Comparison of ENCODE assay signal across 1 cellular context in the genomic region with DNA sequence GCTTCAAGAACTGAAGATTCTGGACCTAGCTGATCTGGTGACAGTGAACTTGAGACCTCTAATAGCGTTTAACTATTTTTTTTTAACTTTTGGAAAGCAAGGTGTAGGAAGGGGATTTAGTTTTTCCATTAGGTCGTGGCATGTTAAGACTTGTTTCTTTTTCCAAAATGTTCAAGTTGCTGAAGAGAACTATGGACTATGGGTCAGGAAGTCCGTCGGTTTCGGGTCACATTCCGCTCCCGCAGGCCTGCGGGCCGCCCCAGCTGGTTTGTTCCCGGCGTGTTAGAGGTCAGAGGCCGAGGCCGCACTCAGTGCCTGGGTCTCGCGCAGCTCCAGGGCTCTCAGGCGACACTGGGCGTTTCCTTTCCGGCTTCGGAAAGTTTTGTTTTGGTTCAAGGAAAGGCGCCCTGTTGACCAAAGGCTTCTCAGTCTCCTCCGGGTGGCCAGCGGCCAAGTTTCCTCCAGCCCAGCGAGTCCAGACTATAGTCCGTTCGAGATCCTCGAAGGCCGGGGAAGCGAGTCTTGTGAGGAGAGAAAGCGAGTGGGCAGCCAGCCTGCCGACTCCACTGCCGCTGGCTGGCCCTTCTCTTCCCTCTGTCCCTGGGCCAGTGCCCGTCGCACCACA.
TF ChIP-seq lines count a peak whose summit lies in the region.

No MANE protein-coding gene starts in this region.

TF ChIP-seq in HepG2, 621 proteins besides CTCF, POLR2A, EP300 and RAD21 (continued from another document and continues in another):
- TF ChIP-seq REST (IDR thresholded peaks at IDR 0.05; ENCODE audit: borderline replicate concordance in 1 of 2, low read depth in 1 of 2, low read length in 2 of 2) = no peak
- TF ChIP-seq ZNF878 (CRISPR knock-in tag; IDR thresholded peaks at IDR 0.05) = 0 out of 2 replicates have a peak, but pooled peaks have one; percentile 34
- TF ChIP-seq BRD4 (CRISPR knock-in tag; IDR thresholded peaks at IDR 0.05) = peak; percentile 74; the same call in 1 of the 2 replicates
- TF ChIP-seq, protein P1, sequence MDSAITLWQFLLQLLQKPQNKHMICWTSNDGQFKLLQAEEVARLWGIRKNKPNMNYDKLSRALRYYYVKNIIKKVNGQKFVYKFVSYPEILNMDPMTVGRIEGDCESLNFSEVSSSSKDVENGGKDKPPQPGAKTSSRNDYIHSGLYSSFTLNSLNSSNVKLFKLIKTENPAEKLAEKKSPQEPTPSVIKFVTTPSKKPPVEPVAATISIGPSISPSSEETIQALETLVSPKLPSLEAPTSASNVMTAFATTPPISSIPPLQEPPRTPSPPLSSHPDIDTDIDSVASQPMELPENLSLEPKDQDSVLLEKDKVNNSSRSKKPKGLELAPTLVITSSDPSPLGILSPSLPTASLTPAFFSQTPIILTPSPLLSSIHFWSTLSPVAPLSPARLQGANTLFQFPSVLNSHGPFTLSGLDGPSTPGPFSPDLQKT (CRISPR knock-in tag; IDR thresholded peaks at IDR 0.05; ENCODE audit: borderline replicate concordance) = no peak
- TF ChIP-seq CBX5 (CRISPR knock-in tag; IDR thresholded peaks at IDR 0.05; ENCODE audit: borderline replicate concordance) = peak; percentile 34; the same call in 1 of the 2 replicates
- TF ChIP-seq PRDM15 (CRISPR knock-in tag; IDR thresholded peaks at IDR 0.05) = no peak
- TF ChIP-seq, protein P2, sequence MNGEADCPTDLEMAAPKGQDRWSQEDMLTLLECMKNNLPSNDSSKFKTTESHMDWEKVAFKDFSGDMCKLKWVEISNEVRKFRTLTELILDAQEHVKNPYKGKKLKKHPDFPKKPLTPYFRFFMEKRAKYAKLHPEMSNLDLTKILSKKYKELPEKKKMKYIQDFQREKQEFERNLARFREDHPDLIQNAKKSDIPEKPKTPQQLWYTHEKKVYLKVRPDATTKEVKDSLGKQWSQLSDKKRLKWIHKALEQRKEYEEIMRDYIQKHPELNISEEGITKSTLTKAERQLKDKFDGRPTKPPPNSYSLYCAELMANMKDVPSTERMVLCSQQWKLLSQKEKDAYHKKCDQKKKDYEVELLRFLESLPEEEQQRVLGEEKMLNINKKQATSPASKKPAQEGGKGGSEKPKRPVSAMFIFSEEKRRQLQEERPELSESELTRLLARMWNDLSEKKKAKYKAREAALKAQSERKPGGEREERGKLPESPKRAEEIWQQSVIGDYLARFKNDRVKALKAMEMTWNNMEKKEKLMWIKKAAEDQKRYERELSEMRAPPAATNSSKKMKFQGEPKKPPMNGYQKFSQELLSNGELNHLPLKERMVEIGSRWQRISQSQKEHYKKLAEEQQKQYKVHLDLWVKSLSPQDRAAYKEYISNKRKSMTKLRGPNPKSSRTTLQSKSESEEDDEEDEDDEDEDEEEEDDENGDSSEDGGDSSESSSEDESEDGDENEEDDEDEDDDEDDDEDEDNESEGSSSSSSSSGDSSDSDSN (CRISPR knock-in tag; IDR thresholded peaks at IDR 0.05) = no peak
- 0 out of 2 replicates have a peak, but pooled peaks have one; percentile 60 for TF ChIP-seq ZNF546 (CRISPR knock-in tag; conservative IDR thresholded peaks at IDR 0.05)
- TF ChIP-seq SIX4 (CRISPR knock-in tag; IDR thresholded peaks at IDR 0.05) = no peak
- TF ChIP-seq MTA3 (CRISPR knock-in tag; IDR thresholded peaks at IDR 0.05) = no peak
- TF ChIP-seq, protein P3, sequence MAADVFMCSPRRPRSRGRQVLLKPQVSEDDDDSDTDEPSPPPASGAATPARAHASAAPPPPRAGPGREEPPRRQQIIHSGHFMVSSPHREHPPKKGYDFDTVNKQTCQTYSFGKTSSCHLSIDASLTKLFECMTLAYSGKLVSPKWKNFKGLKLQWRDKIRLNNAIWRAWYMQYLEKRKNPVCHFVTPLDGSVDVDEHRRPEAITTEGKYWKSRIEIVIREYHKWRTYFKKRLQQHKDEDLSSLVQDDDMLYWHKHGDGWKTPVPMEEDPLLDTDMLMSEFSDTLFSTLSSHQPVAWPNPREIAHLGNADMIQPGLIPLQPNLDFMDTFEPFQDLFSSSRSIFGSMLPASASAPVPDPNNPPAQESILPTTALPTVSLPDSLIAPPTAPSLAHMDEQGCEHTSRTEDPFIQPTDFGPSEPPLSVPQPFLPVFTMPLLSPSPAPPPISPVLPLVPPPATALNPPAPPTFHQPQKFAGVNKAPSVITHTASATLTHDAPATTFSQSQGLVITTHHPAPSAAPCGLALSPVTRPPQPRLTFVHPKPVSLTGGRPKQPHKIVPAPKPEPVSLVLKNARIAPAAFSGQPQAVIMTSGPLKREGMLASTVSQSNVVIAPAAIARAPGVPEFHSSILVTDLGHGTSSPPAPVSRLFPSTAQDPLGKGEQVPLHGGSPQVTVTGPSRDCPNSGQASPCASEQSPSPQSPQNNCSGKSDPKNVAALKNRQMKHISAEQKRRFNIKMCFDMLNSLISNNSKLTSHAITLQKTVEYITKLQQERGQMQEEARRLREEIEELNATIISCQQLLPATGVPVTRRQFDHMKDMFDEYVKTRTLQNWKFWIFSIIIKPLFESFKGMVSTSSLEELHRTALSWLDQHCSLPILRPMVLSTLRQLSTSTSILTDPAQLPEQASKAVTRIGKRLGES (CRISPR knock-in tag; IDR thresholded peaks at IDR 0.05; ENCODE audit: borderline replicate concordance) = no peak
- TF ChIP-seq ZNF24 (IDR thresholded peaks at IDR 0.05) = no peak
- peak; percentile 54; the same call in 1 of the 2 replicates for TF ChIP-seq ZMAT3 (CRISPR knock-in tag; conservative IDR thresholded peaks at IDR 0.05)
- TF ChIP-seq, protein P4, sequence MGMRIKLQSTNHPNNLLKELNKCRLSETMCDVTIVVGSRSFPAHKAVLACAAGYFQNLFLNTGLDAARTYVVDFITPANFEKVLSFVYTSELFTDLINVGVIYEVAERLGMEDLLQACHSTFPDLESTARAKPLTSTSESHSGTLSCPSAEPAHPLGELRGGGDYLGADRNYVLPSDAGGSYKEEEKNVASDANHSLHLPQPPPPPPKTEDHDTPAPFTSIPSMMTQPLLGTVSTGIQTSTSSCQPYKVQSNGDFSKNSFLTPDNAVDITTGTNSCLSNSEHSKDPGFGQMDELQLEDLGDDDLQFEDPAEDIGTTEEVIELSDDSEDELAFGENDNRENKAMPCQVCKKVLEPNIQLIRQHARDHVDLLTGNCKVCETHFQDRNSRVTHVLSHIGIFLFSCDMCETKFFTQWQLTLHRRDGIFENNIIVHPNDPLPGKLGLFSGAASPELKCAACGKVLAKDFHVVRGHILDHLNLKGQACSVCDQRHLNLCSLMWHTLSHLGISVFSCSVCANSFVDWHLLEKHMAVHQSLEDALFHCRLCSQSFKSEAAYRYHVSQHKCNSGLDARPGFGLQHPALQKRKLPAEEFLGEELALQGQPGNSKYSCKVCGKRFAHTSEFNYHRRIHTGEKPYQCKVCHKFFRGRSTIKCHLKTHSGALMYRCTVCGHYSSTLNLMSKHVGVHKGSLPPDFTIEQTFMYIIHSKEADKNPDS (CRISPR knock-in tag; IDR thresholded peaks at IDR 0.05) = no peak; the same call in 1 of the 2 replicates
- TF ChIP-seq RBM22 (optimal IDR thresholded peaks at IDR 0.05; ENCODE audit: low read length) = no peak
- no peak for TF ChIP-seq FOXA1 (IDR thresholded peaks at IDR 0.05)
- TF ChIP-seq FOXA1 (CRISPR knock-in tag; IDR thresholded peaks at IDR 0.05) = 0 out of 2 replicates have a peak, but pooled peaks have one; percentile 21
- TF ChIP-seq SP140L (CRISPR knock-in tag; IDR thresholded peaks at IDR 0.05; ENCODE audit: borderline replicate concordance) = no peak
- TF ChIP-seq EHMT2 (IDR thresholded peaks at IDR 0.05; ENCODE audit: borderline replicate concordance, low read depth, low read length) = no peak
- TF ChIP-seq ZMYM2 (CRISPR knock-in tag; IDR thresholded peaks at IDR 0.05) = 0 out of 2 replicates have a peak, but pooled peaks have one; percentile 49
- TF ChIP-seq ZGPAT (CRISPR knock-in tag; IDR thresholded peaks at IDR 0.05) = no peak
- TF ChIP-seq ZNF563 (CRISPR knock-in tag; IDR thresholded peaks at IDR 0.05) = 0 out of 2 replicates have a peak, but pooled peaks have one; percentile 20
- no peak for TF ChIP-seq KDM4B (CRISPR knock-in tag; IDR thresholded peaks at IDR 0.05)
- TF ChIP-seq SRY (CRISPR knock-in tag; IDR thresholded peaks at IDR 0.05) = no peak
- TF ChIP-seq, protein P5, sequence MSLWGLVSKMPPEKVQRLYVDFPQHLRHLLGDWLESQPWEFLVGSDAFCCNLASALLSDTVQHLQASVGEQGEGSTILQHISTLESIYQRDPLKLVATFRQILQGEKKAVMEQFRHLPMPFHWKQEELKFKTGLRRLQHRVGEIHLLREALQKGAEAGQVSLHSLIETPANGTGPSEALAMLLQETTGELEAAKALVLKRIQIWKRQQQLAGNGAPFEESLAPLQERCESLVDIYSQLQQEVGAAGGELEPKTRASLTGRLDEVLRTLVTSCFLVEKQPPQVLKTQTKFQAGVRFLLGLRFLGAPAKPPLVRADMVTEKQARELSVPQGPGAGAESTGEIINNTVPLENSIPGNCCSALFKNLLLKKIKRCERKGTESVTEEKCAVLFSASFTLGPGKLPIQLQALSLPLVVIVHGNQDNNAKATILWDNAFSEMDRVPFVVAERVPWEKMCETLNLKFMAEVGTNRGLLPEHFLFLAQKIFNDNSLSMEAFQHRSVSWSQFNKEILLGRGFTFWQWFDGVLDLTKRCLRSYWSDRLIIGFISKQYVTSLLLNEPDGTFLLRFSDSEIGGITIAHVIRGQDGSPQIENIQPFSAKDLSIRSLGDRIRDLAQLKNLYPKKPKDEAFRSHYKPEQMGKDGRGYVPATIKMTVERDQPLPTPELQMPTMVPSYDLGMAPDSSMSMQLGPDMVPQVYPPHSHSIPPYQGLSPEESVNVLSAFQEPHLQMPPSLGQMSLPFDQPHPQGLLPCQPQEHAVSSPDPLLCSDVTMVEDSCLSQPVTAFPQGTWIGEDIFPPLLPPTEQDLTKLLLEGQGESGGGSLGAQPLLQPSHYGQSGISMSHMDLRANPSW (CRISPR knock-in tag; IDR thresholded peaks at IDR 0.05; ENCODE audit: borderline replicate concordance) = 0 out of 2 replicates have a peak, but pooled peaks have one; percentile 23
- TF ChIP-seq ZNF124 (CRISPR knock-in tag; IDR thresholded peaks at IDR 0.05) = no peak
- TF ChIP-seq ZNF30 (CRISPR knock-in tag; IDR thresholded peaks at IDR 0.05) = no peak
- TF ChIP-seq HNF1B (CRISPR knock-in tag; IDR thresholded peaks at IDR 0.05) = no peak
- peak; percentile 87; the same call in 1 of the 2 replicates for TF ChIP-seq ESRRA (CRISPR knock-in tag; IDR thresholded peaks at IDR 0.05; ENCODE audit: low read depth)
